17 cellular contexts compared by ENCODE assay signal in the genomic region with DNA sequence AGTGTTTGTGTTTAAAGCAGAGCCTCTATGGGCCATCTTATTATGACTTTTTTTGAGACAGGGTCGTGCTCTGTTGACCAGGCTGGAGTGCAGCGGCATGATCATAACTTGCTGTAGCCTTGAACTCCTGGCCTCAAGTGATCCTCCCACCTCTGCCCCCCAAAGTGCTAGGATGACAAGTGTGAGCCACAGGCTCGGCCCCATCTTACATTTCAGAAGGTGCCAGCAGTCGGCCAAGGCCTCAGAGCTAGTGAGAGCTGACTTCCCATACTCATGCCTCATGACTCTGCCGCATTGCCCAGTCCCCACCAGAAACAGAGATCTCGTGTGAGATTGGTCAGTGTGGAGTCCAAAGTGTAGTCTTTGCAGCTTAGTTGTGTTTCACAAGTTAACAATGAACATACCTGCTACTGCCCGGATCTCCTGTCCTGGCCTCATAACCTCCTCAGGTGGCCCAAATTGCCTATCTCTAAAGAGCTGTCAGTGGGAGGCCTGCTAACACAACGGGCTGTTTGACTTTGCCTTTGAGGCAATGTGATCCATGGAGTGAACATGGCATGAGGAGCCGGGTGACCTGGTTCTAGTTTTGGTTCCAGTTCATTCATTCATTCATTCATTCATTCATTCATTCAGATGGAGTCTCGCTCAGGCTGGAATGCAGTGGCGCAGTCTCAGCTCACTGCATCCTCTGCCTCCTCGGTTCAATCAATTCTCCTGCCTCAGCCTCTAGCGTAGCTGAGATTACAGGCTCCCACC. TPM values are rescaled to one million over a fixed set of nuclear protein-coding genes. Genes with fewer than 3 reads are reported as not detected.
DNase-seq lines count a peak whose midpoint lies in the region; ATAC-seq and TF ChIP-seq lines count a peak whose summit lies in the region.
"Had no signal": no experiment of that assay in that cellular context is flagged by ENCODE, and none has a peak within 500 bp of the region (broad histone marks: within the 10 kb centered on the region; RNA-seq: fewer than 3 reads in every experiment).

No MANE protein-coding gene starts in this region.

- intact Hi-C loops in esophagus squamous epithelium (cut with DNase I) = no loop called here

- peaks cover 7% of the 10 kb centered on the region for H4K20me1 ChIP-seq in GM23338 (replicated peaks; ENCODE audit: insufficient read depth)

- WGBS in esophagus squamous epithelium, 2 donors = 93 to 94% methylated on average over 10 to 11 of the region's 13 CpGs

- peaks cover 83% of the 10 kb centered on the region for H3K79me2 ChIP-seq in GM23338 (replicated peaks; ENCODE audit: insufficient read depth)

- H3K36me3 Mint-ChIP-seq in GM23338 (ENCODE audit: low read depth) (no peaks in the 10 kb centered on the region; the same call in 2 of the 3 replicates), osteocyte (ENCODE audit: unreplicated experiment) (peaks cover 3% of the 10 kb centered on the region)

- H3K9me3 Mint-ChIP-seq in GM23338 (no peaks in the 10 kb centered on the region; the same call in 2 of the 3 replicates), osteocyte (ENCODE audit: unreplicated experiment) (no peaks in the 10 kb centered on the region)
- H3K9me3 Mint-ChIP-seq: CD8-positive, alpha-beta memory T cell had no signal

- no peaks in the 10 kb centered on the region for H3K36me3 ChIP-seq in GM23338 (ENCODE audit: insufficient read depth)
- H3K36me3 ChIP-seq in WERI-Rb-1 = peaks cover 82% of the 10 kb centered on the region
- H3K36me3 ChIP-seq in esophagus squamous epithelium = peaks cover 0 to 20% (median 0%) of the 10 kb centered on the region in 3 donors
- H3K36me3 ChIP-seq: SJCRH30 had no signal

- TF ChIP-seq POLR2A in esophagus squamous epithelium (IDR thresholded peaks at IDR 0.05) = no peak

- no peak overlapping the region for H3K4me3 ChIP-seq in GM23338
- H3K4me3 ChIP-seq in WERI-Rb-1 (ENCODE audit: low read depth, low read length) = no peak overlapping the region
- H3K4me3 ChIP-seq in esophagus squamous epithelium = no peak overlapping the region
- H3K4me3 ChIP-seq: BLaER1 treated with 17β-estradiol and CSF1 and Interleukin-3, amounts not matched to agents 10 nM and 100 nM; GM23248; SJCRH30 had no signal

- no peak for TF ChIP-seq CTCF in GM23338 (conservative IDR thresholded peaks at IDR 0.05; ENCODE audit: low read depth in 2 of 2)
- TF ChIP-seq CTCF in WERI-Rb-1 (IDR thresholded peaks at IDR 0.05; ENCODE audit: low read depth, low read length) = no peak
- no peak for TF ChIP-seq CTCF in esophagus squamous epithelium (IDR thresholded peaks at IDR 0.05)
- TF ChIP-seq CTCF in osteocyte (IDR thresholded peaks at IDR 0.05) = no peak

- H3K27ac ChIP-seq in GM23338 (ENCODE audit: low read depth) (0 out of 2 replicates have a peak overlapping the region, but pooled peaks have one; percentile 9), WERI-Rb-1 (peak overlapping the region; percentile 82), esophagus squamous epithelium (peak overlapping the region; percentile 3 to 93 (median 87))
- H3K27ac ChIP-seq: BLaER1 treated with 17β-estradiol and CSF1 and Interleukin-3, amounts not matched to agents 10 nM and 100 nM; GM23248; SJCRH30 had no signal

- H3K4me3 Mint-ChIP-seq in GM23338 (no peak overlapping the region), osteocyte (ENCODE audit: unreplicated experiment) (no peak overlapping the region)
- H3K4me3 Mint-ChIP-seq: CD8-positive, alpha-beta memory T cell had no signal

- H3K9me2 ChIP-seq in GM23338 (ENCODE audit: insufficient read depth) = no peaks in the 10 kb centered on the region

- ATAC-seq in GM23338 (no peak), HG02763 (IDR thresholded peaks at IDR 0.05; ENCODE audit: unreplicated experiment) (no peak)
- no peak for ATAC-seq in stimulated activated naive CD8-positive, alpha-beta T cell treated with anti-CD3 and anti-CD28 coated beads, Interleukin-15, Interleukin-2, amounts not matched to agents 100 U/mL and 50 U/mL, for 24 hours
- ATAC-seq: HCT116 had no signal

- H3K4me1 Mint-ChIP-seq in GM23338 (peaks cover 41% of the 10 kb centered on the region), osteocyte (ENCODE audit: unreplicated experiment) (peaks cover 50% of the 10 kb centered on the region)

- no peaks in the 10 kb centered on the region for H3K9me3 ChIP-seq in WERI-Rb-1 (ENCODE audit: severe bottlenecking)
- no peaks in the 10 kb centered on the region for H3K9me3 ChIP-seq in esophagus squamous epithelium
- H3K9me3 ChIP-seq: SJCRH30 had no signal

- no peak overlapping the region for H3K4me2 ChIP-seq in GM23338

- no peak for DNase-seq in GM23338 (ENCODE audit: low spot score)
- DNase-seq in WERI-Rb-1 = no peak
- no peak for DNase-seq in esophagus squamous epithelium (lab: John Stamatoyannopoulos, UW)
- DNase-seq in osteocyte (ENCODE audit: extremely low spot score, unreplicated experiment) = no peak
- no peak for DNase-seq in stimulated activated naive CD8-positive, alpha-beta T cell treated with anti-CD3 and anti-CD28 coated beads, Interleukin-15, Interleukin-2, amounts not matched to agents 100 U/mL and 50 U/mL, for 24 hours
- DNase-seq in iPS-NIHi11 (ENCODE audit: low spot score) = no peak
- DNase-seq: CD8-positive, alpha-beta memory T cell; GM23248; KG1; NCI-H1417 treated with DMSO at 0.1 percent for 48 hours; NCI-H187 treated with DMSO at 0.1 percent for 48 hours; NCI-H226; NCI-H524; SJCRH30 had no signal

- H2AFZ ChIP-seq in GM23338 = no peak overlapping the region
- H2AFZ ChIP-seq: GM23248 had no signal

- H3K27me3 ChIP-seq in GM23338 (ENCODE audit: insufficient read depth) = no peaks in the 10 kb centered on the region
- no peaks in the 10 kb centered on the region for H3K27me3 ChIP-seq in WERI-Rb-1 (ENCODE audit: insufficient read depth, low read depth, severe bottlenecking)
- no peaks in the 10 kb centered on the region for H3K27me3 ChIP-seq in esophagus squamous epithelium
- H3K27me3 ChIP-seq: SJCRH30 had no signal

- H3K27ac Mint-ChIP-seq in GM23338 (no peak overlapping the region), osteocyte (ENCODE audit: unreplicated experiment) (peak overlapping the region; percentile 65)

- H3K27me3 Mint-ChIP-seq in GM23338 (ENCODE audit: insufficient read depth, low read depth, poor library complexity) = peaks cover 10% of the 10 kb centered on the region
- H3K27me3 Mint-ChIP-seq in osteocyte (ENCODE audit: unreplicated experiment) = no peaks in the 10 kb centered on the region

- H3F3A ChIP-seq in GM23338 (replicated peaks; ENCODE audit: low read depth) = peaks cover 3% of the 10 kb centered on the region; the same call in 1 of the 2 replicates

- H3K4me1 ChIP-seq in GM23338 (ENCODE audit: insufficient read depth) = peaks cover 28% of the 10 kb centered on the region
- peaks cover 34 to 96% (median 34%) of the 10 kb centered on the region in 3 donors for H3K4me1 ChIP-seq in esophagus squamous epithelium
- H3K4me1 ChIP-seq: SJCRH30 had no signal

TF ChIP-seq in GM23338, 12 proteins besides CTCF, POLR2A, EP300 and RAD21 (continues in another document):
- TF ChIP-seq JUNB (IDR thresholded peaks at IDR 0.05; ENCODE audit: unreplicated experiment) (no peak), STAT1 (IDR thresholded peaks at IDR 0.05; ENCODE audit: unreplicated experiment) (no peak), CREB1 (CRISPR knock-in tag; IDR thresholded peaks at IDR 0.05; ENCODE audit: low read depth) (no peak), ZNF114 (CRISPR knock-in tag; IDR thresholded peaks at IDR 0.05) (no peak)
- TF ChIP-seq, protein P1, sequence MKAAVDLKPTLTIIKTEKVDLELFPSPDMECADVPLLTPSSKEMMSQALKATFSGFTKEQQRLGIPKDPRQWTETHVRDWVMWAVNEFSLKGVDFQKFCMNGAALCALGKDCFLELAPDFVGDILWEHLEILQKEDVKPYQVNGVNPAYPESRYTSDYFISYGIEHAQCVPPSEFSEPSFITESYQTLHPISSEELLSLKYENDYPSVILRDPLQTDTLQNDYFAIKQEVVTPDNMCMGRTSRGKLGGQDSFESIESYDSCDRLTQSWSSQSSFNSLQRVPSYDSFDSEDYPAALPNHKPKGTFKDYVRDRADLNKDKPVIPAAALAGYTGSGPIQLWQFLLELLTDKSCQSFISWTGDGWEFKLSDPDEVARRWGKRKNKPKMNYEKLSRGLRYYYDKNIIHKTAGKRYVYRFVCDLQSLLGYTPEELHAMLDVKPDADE (IDR thresholded peaks at IDR 0.05) = no peak

RNA-seq across cellular contexts. Expression of a gene that starts 13.7 kb away (rescaled TPM):
- 42.1 and 54.9 TPM in 2 replicates for total RNA-seq in GM23338 (2014; rRNA removed; shearing (Covaris generic))
- polyA plus RNA-seq in GM23338 (2016; fragmentation: Nextera tagmentation; extraction: Ambion mirVana) = 17.3 and 19.4 TPM in 2 replicates
- total RNA-seq in esophagus squamous epithelium (100 to 1,000 TPM in 3 of 4 donors, 10 to 100 TPM in 1; 50.1 to 156 (median 117) TPM), osteocyte (93.2 and 93.3 TPM in 2 replicates)

RNA-seq across cellular contexts. Expression of a gene that starts 39.9 kb away (rescaled TPM):
- 49.9 and 55.9 TPM in 2 replicates for total RNA-seq in GM23338 (2014; rRNA removed; shearing (Covaris generic))
- 20.2 and 22.1 TPM in 2 replicates for polyA plus RNA-seq in GM23338 (2016; fragmentation: Nextera tagmentation; extraction: Ambion mirVana)
- total RNA-seq in esophagus squamous epithelium = 100 to 1,000 TPM in 1 of 4 donors, 10 to 100 TPM in 3; 38.7 to 114 (median 86.7) TPM
- 49.3 and 52.2 TPM in 2 replicates for total RNA-seq in osteocyte

RNA-seq across cellular contexts. Expression of a gene that starts 50.8 kb away (rescaled TPM):
- 266 and 302 TPM in 2 replicates for total RNA-seq in GM23338 (2014; rRNA removed; shearing (Covaris generic))
- 465 and 502 TPM in 2 replicates for polyA plus RNA-seq in GM23338 (2016; fragmentation: Nextera tagmentation; extraction: Ambion mirVana)
- total RNA-seq in esophagus squamous epithelium = 100 to 1,000 TPM; 154 to 216 (median 201) TPM
- 119 TPM in 2 replicates for total RNA-seq in osteocyte

RNA-seq across cellular contexts. Expression of a gene that starts 52.5 kb away (rescaled TPM):
- 3.6 and 5.9 TPM in 2 replicates for total RNA-seq in GM23338 (2014; rRNA removed; shearing (Covaris generic))
- polyA plus RNA-seq in GM23338 (2016; fragmentation: Nextera tagmentation; extraction: Ambion mirVana) = 0.78 and 1.9 TPM in 2 replicates
- total RNA-seq in esophagus squamous epithelium (1 to 10 TPM in 1 of 4 donors, under 1 TPM in 3; 0.27 to 2.7 (median 0.92) TPM), osteocyte (0.78 and 1.3 TPM in 2 replicates)

Comparison
In these comparisons a context has a peak if more than half of its experiments do, and no peak if none do; other contexts are left out.
1. H3K27ac ChIP-seq: peak in every context shown above with its lines; median percentile 87 in esophagus squamous epithelium; 82 in WERI-Rb-1; 9 in GM23338.